ENCODE assay signal across 8 cellular contexts in the genomic region with DNA sequence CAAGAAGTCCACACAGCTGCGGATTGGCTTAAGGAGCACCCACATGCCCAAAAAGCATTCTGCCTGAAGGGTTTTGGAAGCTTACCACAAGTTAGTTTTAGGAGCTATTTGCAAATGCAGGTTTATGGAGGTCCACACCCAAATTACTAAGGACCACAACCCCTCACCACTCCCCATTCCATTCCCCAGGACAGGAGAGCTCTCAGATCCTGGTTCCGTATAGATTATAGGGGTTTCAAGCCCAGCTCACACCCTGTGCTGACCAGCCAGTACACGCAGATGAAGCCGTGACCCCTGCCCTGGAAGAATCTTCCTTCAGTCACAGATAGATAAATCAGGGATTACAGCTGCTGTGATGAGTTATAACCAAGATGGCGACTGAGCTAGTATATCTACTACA.
"Had no signal": no experiment of that assay in that cellular context is flagged by ENCODE, and none has a peak within 500 bp of the region (broad histone marks: within the 10 kb centered on the region; RNA-seq: fewer than 3 reads in every experiment).

No MANE protein-coding gene starts in this region.

- H2AFZ ChIP-seq: GM23338 had no signal

- FAIRE-seq: H1, H54 had no signal

- ATAC-seq: GM23338, HepG2 had no signal

- DNase-seq: H9, HCEC 1CT, KG1 had no signal

- H3K27ac ChIP-seq: HL-60 had no signal

- H3K4me3 ChIP-seq: GM23338 had no signal

- H3K4me2 ChIP-seq: GM23338 had no signal
